In genomic region chr14:32744811-32745445, GRCh38 we compare ENCODE assay signal across 19 cellular contexts.
"Had no signal": no experiment of that assay in that cellular context is flagged by ENCODE, and none has a peak within 500 bp of the region (broad histone marks: within the 10 kb centered on the region; RNA-seq: fewer than 3 reads in every experiment).

No MANE protein-coding gene starts in this region.

- H3K4me3 Mint-ChIP-seq: natural killer cell treated with Interleukin-12 subunit alpha and Interleukin-12 subunit beta and Interleukin-15 and Interleukin-18, amount 100 ng/mL, for 72 hours; neural progenitor cell had no signal

- H3K27me3 Mint-ChIP-seq: natural killer cell treated with Interleukin-12 subunit alpha and Interleukin-12 subunit beta and Interleukin-15 and Interleukin-18, amount 100 ng/mL, for 72 hours had no signal

- DNase-seq: cortex of kidney; dorsolateral prefrontal cortex; effector CD8-positive, alpha-beta T cell; head of caudate nucleus; kidney glomerular epithelial cell; nucleus accumbens; ovary; small intestine; stimulated activated CD4-positive, alpha-beta T cell treated with anti-CD3 and anti-CD28 coated beads, Interleukin-12 subunit alpha, Interleukin-12 subunit beta, amount 100 ng/mL, for 4 hours; stimulated activated naive CD4-positive, alpha-beta T cell; stomach; substantia nigra; transverse colon had no signal

- H3K4me3 ChIP-seq: dorsolateral prefrontal cortex, esophagus muscularis mucosa, hepatocyte, neural progenitor cell, ovary, right atrium auricular region, stomach, thoracic aorta, transverse colon had no signal

- ATAC-seq: natural killer cell treated with Interleukin-12 subunit alpha and Interleukin-12 subunit beta and Interleukin-15 and Interleukin-18, amount 100 ng/mL, for 72 hours had no signal

- H3K27ac Mint-ChIP-seq: natural killer cell treated with Interleukin-12 subunit alpha and Interleukin-12 subunit beta and Interleukin-15 and Interleukin-18, amount 100 ng/mL, for 72 hours; neural progenitor cell had no signal

- H3K9me3 ChIP-seq: esophagus muscularis mucosa, ovary, right atrium auricular region, stomach, thoracic aorta, transverse colon had no signal

- H3K4me1 ChIP-seq: neural progenitor cell, right atrium auricular region, stomach, transverse colon had no signal

- H3K27me3 ChIP-seq: dorsolateral prefrontal cortex, esophagus muscularis mucosa, hepatocyte, neural progenitor cell, ovary, right atrium auricular region, stomach, transverse colon had no signal

- H3K36me3 ChIP-seq: esophagus muscularis mucosa, ovary, stomach, thoracic aorta, transverse colon had no signal

- H3K27ac ChIP-seq: esophagus muscularis mucosa, hepatocyte, neural progenitor cell, ovary, right atrium auricular region, stomach, transverse colon had no signal

- H3K4me1 Mint-ChIP-seq: neural progenitor cell had no signal
